In genomic region chr17:40304464-40304863, GRCh38 we compare ENCODE assay signal across 15 cellular contexts. TPM values are rescaled to one million over a fixed set of nuclear protein-coding genes. Genes with fewer than 3 reads are reported as not detected.
DNase-seq lines count a peak whose midpoint lies in the region; ATAC-seq and TF ChIP-seq lines count a peak whose summit lies in the region.
"Had no signal": no experiment of that assay in that cellular context is flagged by ENCODE, and none has a peak within 500 bp of the region (broad histone marks: within the 10 kb centered on the region; RNA-seq: fewer than 3 reads in every experiment).

No MANE protein-coding gene starts in this region.

- peaks cover 48 to 62% (median 52%) of the 10 kb centered on the region in 10 experiments for H3K4me1 ChIP-seq in BLaER1 treated with 17β-estradiol and CSF1 and Interleukin-3, amounts not matched to agents 10 nM and 100 nM
- peaks cover 65% of the 10 kb centered on the region for H3K4me1 ChIP-seq in SJCRH30
- H3K4me1 ChIP-seq in skeletal muscle tissue (ENCODE audit: control insufficient read depth in 3 of 3, insufficient read depth in 3 of 3, low read length in 3 of 3): peaks cover 47 to 57% (median 52%) of the 10 kb centered on the region in 3 donors

- peaks cover 0 to 60% (median 51%) of the 10 kb centered on the region in 11 experiments; a peak in 18 of 22 replicates for H3K36me3 ChIP-seq in BLaER1 treated with 17β-estradiol and CSF1 and Interleukin-3, amounts not matched to agents 10 nM and 100 nM
- H3K36me3 ChIP-seq in SJCRH30 (peaks cover 30% of the 10 kb centered on the region), skeletal muscle tissue (ENCODE audit: control insufficient read depth in 3 of 3, insufficient read depth in 3 of 3, low read length in 3 of 3) (no peaks in the 10 kb centered on the region)
- H3K36me3 ChIP-seq: thoracic aorta had no signal

- DNase-seq in SJCRH30: no peak
- peak; percentile 76 to 88 for DNase-seq in foreskin fibroblast
- no peak for DNase-seq in activated T-cell treated with anti-CD3 and anti-CD28 coated beads, Interleukin-2, amount 50 U/mL, for 1 hour
- DNase-seq in activated CD4-positive, alpha-beta T cell treated with anti-CD3 and anti-CD28 coated beads, Interleukin-2, amount 50 U/mL, for 1 hour: no peak
- DNase-seq in left lobe of liver (ENCODE audit: low spot score): no peak
- DNase-seq: activated CD4-positive, alpha-beta memory T cell treated with anti-CD3 and anti-CD28 coated beads for 36 hours; activated naive CD8-positive, alpha-beta T cell treated with anti-CD3 and anti-CD28 coated beads, Interleukin-2, amount 50 U/mL, for 24 hours; effector memory CD4-positive, alpha-beta T cell; NCI-H1048; stimulated activated CD4-positive, alpha-beta T cell treated with anti-CD3 and anti-CD28 coated beads, Interleukin-2, amount 100 ng/mL, for 48 hours had no signal

- H3K4me2 ChIP-seq in BLaER1 treated with 17β-estradiol and CSF1 and Interleukin-3, amounts not matched to agents 10 nM and 100 nM: peak overlapping the region in 6 of 11 experiments; percentile 22 to 72 (median 56); a peak in 12 of 22 replicates

- no peaks in the 10 kb centered on the region for H3K9me3 ChIP-seq in BLaER1 treated with 17β-estradiol and CSF1 and Interleukin-3, amounts not matched to agents 10 nM and 100 nM (replicated peaks in 1 of 11)
- H3K9me3 ChIP-seq in SJCRH30 (replicated peaks) (no peaks in the 10 kb centered on the region), skeletal muscle tissue (ENCODE audit: control insufficient read depth in 3 of 3, low read length in 3 of 3) (no peaks in the 10 kb centered on the region)
- H3K9me3 ChIP-seq: thoracic aorta had no signal

- ATAC-seq in activated CD4-positive, CD25-positive, alpha-beta regulatory T cell treated with anti-CD3 and anti-CD28 coated beads, Interleukin-2, amount 50 U/mL, for 24 hours: no peak
- no peak for ATAC-seq in left lobe of liver
- ATAC-seq: activated naive CD8-positive, alpha-beta T cell treated with anti-CD3 and anti-CD28 coated beads, Interleukin-2, amount 50 U/mL, for 24 hours; GM12878 had no signal

- no peak overlapping the region for H3K27ac ChIP-seq in BLaER1 treated with 17β-estradiol and CSF1 and Interleukin-3, amounts not matched to agents 10 nM and 100 nM
- H3K27ac ChIP-seq in SJCRH30 (peak overlapping the region; percentile 59; the same call in 1 of the 2 replicates), skeletal muscle tissue (ENCODE audit: low read depth, low read length) (peak overlapping the region; percentile 72)

- no peaks in the 10 kb centered on the region for H3K27me3 ChIP-seq in BLaER1 treated with 17β-estradiol and CSF1 and Interleukin-3, amounts not matched to agents 10 nM and 100 nM
- H3K27me3 ChIP-seq in SJCRH30: no peaks in the 10 kb centered on the region
- H3K27me3 ChIP-seq in skeletal muscle tissue (ENCODE audit: control insufficient read depth in 3 of 3, insufficient read depth in 3 of 3, low read length in 3 of 3): no peaks in the 10 kb centered on the region

- no peak overlapping the region for H3K4me3 ChIP-seq in BLaER1 treated with 17β-estradiol and CSF1 and Interleukin-3, amounts not matched to agents 10 nM and 100 nM
- no peak overlapping the region for H3K4me3 ChIP-seq in SJCRH30
- H3K4me3 ChIP-seq in foreskin fibroblast (ENCODE audit: low read depth in 1 of 2, low read length in 2 of 2): no peak overlapping the region
- H3K4me3 ChIP-seq in skeletal muscle tissue (ENCODE audit: low read length in 3 of 3): no peak overlapping the region
- H3K4me3 ChIP-seq: GM12878, thoracic aorta had no signal

- H3K9ac ChIP-seq in BLaER1 treated with 17β-estradiol and CSF1 and Interleukin-3, amounts not matched to agents 10 nM and 100 nM: no peak overlapping the region; a peak in 1 of 22 replicates
- peak overlapping the region; percentile 25 to 51 (median 28) for H3K9ac ChIP-seq in skeletal muscle tissue (ENCODE audit: low read depth in 1 of 3, low read length in 3 of 3)

- H4K20me1 ChIP-seq in BLaER1 treated with 17β-estradiol and CSF1 and Interleukin-3, amounts not matched to agents 10 nM and 100 nM: peaks cover 0 to 9% (median 0%) of the 10 kb centered on the region in 11 experiments; a peak in 5 of 22 replicates

- no peak for TF ChIP-seq CTCF in foreskin fibroblast (IDR thresholded peaks at IDR 0.05; ENCODE audit: low read depth, low read length)

RNA-seq across cellular contexts. Expression of gene RARA, which starts 4.5 kb away (rescaled TPM):
- total RNA-seq in SJCRH30 (2014; rRNA removed; shearing (Covaris generic)): 42.3 and 43.2 TPM in 2 replicates
- total RNA-seq in skeletal muscle tissue (17.2 TPM), left lobe of liver (21.3 TPM)

RNA-seq across cellular contexts. Expression of gene CDC6, which starts 16.8 kb away (rescaled TPM):
- 89.3 and 97.0 TPM in 2 replicates for total RNA-seq in SJCRH30 (2014; rRNA removed; shearing (Covaris generic))
- 4.2 TPM for total RNA-seq in skeletal muscle tissue
- 1.5 TPM for total RNA-seq in left lobe of liver

Comparison
In these comparisons a context has a peak if more than half of its experiments do, and no peak if none do; other contexts are left out.
1. H3K27ac ChIP-seq: peak in SJCRH30 (single experiment) and skeletal muscle tissue (single experiment); none in BLaER1 treated with 17β-estradiol and CSF1 and Interleukin-3, amounts not matched to agents 10 nM and 100 nM (0 of 11).
2. H3K9ac ChIP-seq: peak in skeletal muscle tissue (3 of 3); none in BLaER1 treated with 17β-estradiol and CSF1 and Interleukin-3, amounts not matched to agents 10 nM and 100 nM (0 of 11).
3. DNase-seq: peak in foreskin fibroblast (2 of 2); none in SJCRH30 (0 of 2), activated T-cell treated with anti-CD3 and anti-CD28 coated beads, Interleukin-2, amount 50 U/mL, for 1 hour (single experiment), activated CD4-positive, alpha-beta T cell treated with anti-CD3 and anti-CD28 coated beads, Interleukin-2, amount 50 U/mL, for 1 hour (single experiment) and left lobe of liver (single experiment).
4. RNA of gene CDC6, which starts 16.8 kb away (total RNA-seq): 89.3 to 97.0 TPM in SJCRH30; 4.2 TPM in skeletal muscle tissue (single experiment) and 1.5 TPM in left lobe of liver (single experiment); every median in the first group is over 10 times any median in the second.